1 cellular context compared by ENCODE assay signal in the genomic region with DNA sequence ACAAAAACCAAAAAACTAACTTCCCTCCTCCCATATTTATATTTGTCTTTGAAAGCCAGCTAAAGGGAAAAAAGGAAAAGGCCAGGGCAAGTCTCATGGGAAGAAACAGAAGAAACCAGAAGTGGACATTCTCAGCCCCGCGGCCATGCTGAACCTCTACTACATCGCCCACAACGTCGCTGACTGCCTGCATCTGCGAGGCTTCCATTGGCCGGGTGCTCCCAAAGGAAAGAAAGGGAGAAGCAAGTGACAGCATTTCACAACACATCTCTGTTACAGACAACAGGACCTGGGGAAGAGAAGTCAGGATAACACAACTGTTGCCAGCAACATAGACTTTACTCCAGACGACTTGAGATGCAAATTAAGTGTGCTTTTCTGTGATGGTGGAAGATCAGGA.
TF ChIP-seq lines count a peak whose summit lies in the region.

No MANE protein-coding gene starts in this region.

TF ChIP-seq in H1, 55 proteins besides CTCF, POLR2A, EP300 and RAD21:
- TF ChIP-seq PHF8 (conservative IDR thresholded peaks at IDR 0.05; ENCODE audit: low read depth, low read length) (no peak), GABPA (IDR thresholded peaks at IDR 0.05; ENCODE audit: borderline replicate concordance, insufficient read depth, low read length) (no peak), NANOG (IDR thresholded peaks at IDR 0.05; ENCODE audit: insufficient read depth, low read depth, low read length, poor library complexity, severe bottlenecking) (no peak), MAFK (IDR thresholded peaks at IDR 0.05; ENCODE audit: low read depth, low read length) (no peak), KDM4A (IDR thresholded peaks at IDR 0.05; ENCODE audit: low read depth, low read length, severe bottlenecking) (no peak), GTF2F1 (IDR thresholded peaks at IDR 0.05; ENCODE audit: borderline replicate concordance, low read depth, low read length) (no peak), BRCA1 (IDR thresholded peaks at IDR 0.05; ENCODE audit: low read depth, low read length) (no peak), POU5F1 (IDR thresholded peaks at IDR 0.05; ENCODE audit: low read depth, low read length) (no peak)
